Comparison of ENCODE assay signal across 8 cellular contexts in genomic region chr22:31488988-31489617, GRCh38. TPM values are rescaled to one million over a fixed set of nuclear protein-coding genes. Genes with fewer than 3 reads are reported as not detected.
DNase-seq lines count a peak whose midpoint lies in the region; ATAC-seq, FAIRE-seq and TF ChIP-seq lines count a peak whose summit lies in the region.

No MANE protein-coding gene starts in this region.

- DNase-seq in GM03348 (ENCODE audit: low spot score) = peak; percentile 80
- DNase-seq in H54 (ENCODE audit: insufficient read length, low spot score) = peak; percentile 19
- peak; percentile 67 for DNase-seq in NCI-H69 (lab: John Stamatoyannopoulos, UW)
- peak; percentile 22 for DNase-seq in activated effector memory CD4-positive, alpha-beta T cell treated with Interleukin-2 at 50 U/mL for 16 hours
- peak; percentile 2 for DNase-seq in globus pallidus (ENCODE audit: low spot score)
- no peak for DNase-seq in omental fat pad (ENCODE audit: low spot score)
- no peak for DNase-seq in NCI-H2196 treated with DMSO at 0.1 percent for 48 hours (lab: John Stamatoyannopoulos, UW; ENCODE audit: unreplicated experiment)
- no peak for DNase-seq in mesenteric fat pad (ENCODE audit: low spot score)

- no peak for FAIRE-seq in H54 (lab: Jason Lieb, UNC)

- TF ChIP-seq CTCF in omental fat pad (IDR thresholded peaks at IDR 0.05) = no peak

- no peak for TF ChIP-seq POLR2A in H54 (IDR thresholded peaks at IDR 0.05; ENCODE audit: low read depth, low read length)

- peak; percentile 58 for ATAC-seq in omental fat pad (ENCODE audit: low FRiP score)

RNA-seq across cellular contexts. Expression of gene EIF4ENIF1, which starts 0.5 kb away (rescaled TPM):
- total RNA-seq in omental fat pad (10 to 100 TPM in 3 of 4 donors, 1 to 10 TPM in 1; 9.5 to 20.5 (median 16.6) TPM), mesenteric fat pad (23.8 TPM)

RNA-seq across cellular contexts. Expression of gene SFI1, which starts 7.2 kb away (rescaled TPM):
- total RNA-seq in omental fat pad (10 to 100 TPM in 3 of 4 donors, 1 to 10 TPM in 1; 8.8 to 19.9 (median 18.8) TPM), mesenteric fat pad (22.5 TPM)

Comparison
In these comparisons a context has a peak if more than half of its experiments do, and no peak if none do; other contexts are left out.
1. DNase-seq: peak in GM03348 (single experiment), H54 (single experiment), NCI-H69 (single experiment), activated effector memory CD4-positive, alpha-beta T cell treated with Interleukin-2 at 50 U/mL for 16 hours (single experiment) and globus pallidus (single experiment); none in omental fat pad (single experiment), NCI-H2196 treated with DMSO at 0.1 percent for 48 hours (single experiment) and mesenteric fat pad (single experiment).